ENCODE assay signal across 8 cellular contexts in the genomic region with DNA sequence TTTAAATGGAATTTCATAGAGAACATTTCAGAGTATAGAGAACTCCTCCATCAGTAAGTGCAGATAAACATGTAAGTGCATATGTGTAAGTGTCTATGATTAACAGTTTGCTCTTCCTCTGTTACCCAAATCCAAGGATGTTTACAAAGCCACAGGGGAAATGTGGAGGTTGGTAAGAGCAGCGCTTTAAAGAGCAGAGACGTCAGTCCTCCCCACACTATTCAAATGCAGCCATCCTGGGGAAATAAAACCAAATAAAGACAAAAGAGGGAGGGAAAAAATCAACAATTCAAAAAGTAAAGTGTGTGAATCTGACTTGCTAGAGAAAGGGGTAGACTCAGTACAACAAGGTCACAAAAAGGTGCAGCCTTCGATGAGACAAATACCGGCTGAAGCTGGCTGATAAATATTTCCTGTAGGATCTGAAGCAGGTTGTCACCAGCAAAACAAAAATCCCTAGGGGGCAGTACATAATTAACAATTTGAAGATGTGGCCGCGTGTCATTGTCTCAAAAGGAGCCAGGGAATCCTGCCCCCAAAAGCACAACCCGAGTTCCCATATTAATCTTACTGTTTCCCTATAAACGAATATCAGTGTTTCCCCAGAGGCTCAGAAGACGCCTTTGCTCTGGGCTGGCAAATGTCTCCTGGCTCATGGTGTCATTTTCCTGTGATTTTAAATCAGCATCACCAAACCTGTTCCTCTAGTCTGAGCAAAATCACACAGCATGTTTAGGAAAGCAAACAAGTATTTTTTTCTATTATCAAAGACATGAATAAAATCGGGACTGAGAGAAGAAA.
DNase-seq lines count a peak whose midpoint lies in the region; ATAC-seq and TF ChIP-seq lines count a peak whose summit lies in the region.

No MANE protein-coding gene starts in this region.

- H3K4me1 ChIP-seq in BE2C (no peaks in the 10 kb centered on the region), OCI-LY3 (ENCODE audit: low read length) (peaks cover 36% of the 10 kb centered on the region), skeletal muscle satellite cell (ENCODE audit: control insufficient read depth, insufficient read depth, low read length) (peaks cover 16% of the 10 kb centered on the region)

- TF ChIP-seq CTCF in BE2C (IDR thresholded peaks at IDR 0.05; ENCODE audit: low read depth, low read length) = peak; percentile 13; the same call in 1 of the 2 replicates
- peak; percentile 57 for TF ChIP-seq CTCF in OCI-LY3 (IDR thresholded peaks at IDR 0.05; ENCODE audit: low read depth, low read length)
- peak; percentile 19 for TF ChIP-seq CTCF in fibroblast of mammary gland (conservative IDR thresholded peaks at IDR 0.05; ENCODE audit: control insufficient read depth, insufficient read depth, low read depth, low read length)
- no peak for TF ChIP-seq CTCF in CD14-positive monocyte (IDR thresholded peaks at IDR 0.05)

- no peaks in the 10 kb centered on the region for H4K20me1 ChIP-seq in OCI-LY3 (ENCODE audit: insufficient read depth, low read length)

- H3K9me3 ChIP-seq in BE2C (no peaks in the 10 kb centered on the region), OCI-LY3 (ENCODE audit: insufficient read depth, low read length) (no peaks in the 10 kb centered on the region), skeletal muscle satellite cell (replicated peaks; ENCODE audit: low read length) (no peaks in the 10 kb centered on the region)

- H3K79me2 ChIP-seq in OCI-LY3 (ENCODE audit: low read length) = no peaks in the 10 kb centered on the region

- H3K27ac Mint-ChIP-seq in CD14-positive monocyte = no peak overlapping the region

- peak overlapping the region; percentile 50 for H3K4me2 ChIP-seq in OCI-LY3 (ENCODE audit: low read length)
- peak overlapping the region; percentile 58 for H3K4me2 ChIP-seq in skeletal muscle satellite cell (ENCODE audit: low read length)

- intact Hi-C loops in CD14-positive monocyte (cut with micrococcal nuclease) = no loop called here

- peaks cover 5% of the 10 kb centered on the region for H3K4me1 Mint-ChIP-seq in CD14-positive monocyte

- no peaks in the 10 kb centered on the region for H3K36me3 ChIP-seq in BE2C
- no peaks in the 10 kb centered on the region for H3K36me3 ChIP-seq in OCI-LY3 (replicated peaks; ENCODE audit: low read depth, low read length)
- no peaks in the 10 kb centered on the region for H3K36me3 ChIP-seq in skeletal muscle satellite cell (ENCODE audit: insufficient read depth, low read length)

- no peak overlapping the region for H3K27ac ChIP-seq in OCI-LY3 (ENCODE audit: low read length)

- DNase-seq in BE2C (no peak), HPDE6-E6E7 (ENCODE audit: extremely low spot score) (peak; percentile 17), fibroblast of mammary gland (ENCODE audit: low read depth) (peak; percentile 53), CD14-positive monocyte (ENCODE audit: low spot score) (no peak)
- DNase-seq in activated CD4-positive, alpha-beta T cell treated with anti-CD3 and anti-CD28 coated beads for 48 hours = no peak

- ATAC-seq in HG03139 (IDR thresholded peaks at IDR 0.05; ENCODE audit: unreplicated experiment) = no peak

- peak overlapping the region; percentile 43 for H2AFZ ChIP-seq in OCI-LY3 (ENCODE audit: low read depth, low read length)

- no peaks in the 10 kb centered on the region for H3K27me3 ChIP-seq in BE2C
- no peaks in the 10 kb centered on the region for H3K27me3 ChIP-seq in OCI-LY3 (ENCODE audit: low read depth, low read length)
- no peaks in the 10 kb centered on the region for H3K27me3 ChIP-seq in skeletal muscle satellite cell (ENCODE audit: control insufficient read depth, insufficient read depth, low read length)

- peaks cover 2 to 16% (median 12%) of the 10 kb centered on the region in 3 donors for H3K27me3 Mint-ChIP-seq in CD14-positive monocyte (ENCODE audit: low read depth in 3 of 3)

- peaks cover 0 to 8% (median 0%) of the 10 kb centered on the region in 7 donors for H3K9me3 Mint-ChIP-seq in CD14-positive monocyte

- peak overlapping the region in 1 of 2 donors; percentile 27 for H3K4me3 Mint-ChIP-seq in CD14-positive monocyte

- H3K9ac ChIP-seq in OCI-LY3 (ENCODE audit: low read length) (no peak overlapping the region), skeletal muscle satellite cell (ENCODE audit: low read depth, low read length) (no peak overlapping the region)

- H3K4me3 ChIP-seq in BE2C (ENCODE audit: low read depth, low read length) (no peak overlapping the region), OCI-LY3 (ENCODE audit: low read length) (peak overlapping the region; percentile 21), fibroblast of mammary gland (ENCODE audit: control insufficient read depth, low read depth, low read length) (no peak overlapping the region), skeletal muscle satellite cell (ENCODE audit: low read length) (no peak overlapping the region)

- no peaks in the 10 kb centered on the region for H3K36me3 Mint-ChIP-seq in CD14-positive monocyte

Comparison
In these comparisons a context has a peak if more than half of its experiments do, and no peak if none do; other contexts are left out.
1. DNase-seq: peak in HPDE6-E6E7 (single experiment) and fibroblast of mammary gland (single experiment); none in BE2C (single experiment), activated CD4-positive, alpha-beta T cell treated with anti-CD3 and anti-CD28 coated beads for 48 hours (single experiment) and CD14-positive monocyte (single experiment).